8 cellular contexts compared by ENCODE assay signal in the genomic region with DNA sequence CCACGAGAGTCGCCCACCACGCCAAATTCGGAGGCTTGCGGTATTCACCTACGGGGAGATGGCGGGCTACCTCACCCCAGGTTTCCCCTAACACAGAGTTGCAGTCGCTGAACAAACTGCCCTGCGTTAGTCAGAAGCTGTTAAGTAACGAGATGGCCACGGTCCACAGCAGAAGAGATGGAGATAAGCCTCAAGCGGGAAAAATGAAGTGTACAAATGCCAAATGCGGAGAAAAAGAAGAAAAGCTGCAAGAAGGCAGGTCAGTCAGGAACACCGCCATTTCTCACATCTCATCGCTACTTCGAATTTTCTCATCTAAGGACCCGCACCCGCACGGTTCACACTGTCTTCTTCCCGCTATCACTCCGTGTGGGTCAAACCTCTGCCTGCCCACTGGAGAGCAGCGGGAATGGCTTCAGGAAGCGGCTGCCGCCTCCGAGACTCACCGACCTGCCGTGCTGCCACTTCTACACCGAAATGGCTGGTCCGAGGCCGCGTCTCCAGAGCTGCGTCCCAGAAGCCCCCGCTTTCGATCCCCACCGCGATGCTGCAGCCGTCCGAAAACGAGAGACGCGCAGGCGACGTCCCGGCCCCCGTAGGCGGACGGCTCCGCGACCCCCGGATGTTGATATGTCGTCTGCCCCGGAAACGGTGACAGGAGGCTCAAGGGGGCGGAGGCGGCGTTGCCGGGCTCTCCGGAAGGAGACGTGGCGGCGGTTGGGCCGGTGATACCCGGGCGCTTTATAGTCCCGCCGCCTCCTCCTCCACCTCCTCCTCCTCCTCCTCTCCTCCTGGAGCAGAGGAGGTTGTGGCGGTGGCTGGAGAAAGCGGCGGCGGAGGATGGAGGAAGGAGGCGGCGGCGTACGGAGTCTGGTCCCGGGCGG. TPM values are rescaled to one million over a fixed set of nuclear protein-coding genes. Genes with fewer than 3 reads are reported as not detected.
DNase-seq lines count a peak whose midpoint lies in the region; ATAC-seq, FAIRE-seq and TF ChIP-seq lines count a peak whose summit lies in the region.

A gene with protein sequence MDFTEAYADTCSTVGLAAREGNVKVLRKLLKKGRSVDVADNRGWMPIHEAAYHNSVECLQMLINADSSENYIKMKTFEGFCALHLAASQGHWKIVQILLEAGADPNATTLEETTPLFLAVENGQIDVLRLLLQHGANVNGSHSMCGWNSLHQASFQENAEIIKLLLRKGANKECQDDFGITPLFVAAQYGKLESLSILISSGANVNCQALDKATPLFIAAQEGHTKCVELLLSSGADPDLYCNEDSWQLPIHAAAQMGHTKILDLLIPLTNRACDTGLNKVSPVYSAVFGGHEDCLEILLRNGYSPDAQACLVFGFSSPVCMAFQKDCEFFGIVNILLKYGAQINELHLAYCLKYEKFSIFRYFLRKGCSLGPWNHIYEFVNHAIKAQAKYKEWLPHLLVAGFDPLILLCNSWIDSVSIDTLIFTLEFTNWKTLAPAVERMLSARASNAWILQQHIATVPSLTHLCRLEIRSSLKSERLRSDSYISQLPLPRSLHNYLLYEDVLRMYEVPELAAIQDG (minus strand): TSS at position 583 of the 884 bp plus-strand sequence. CDS start 21,381 bp downstream, outside the sequence.
A gene with protein sequence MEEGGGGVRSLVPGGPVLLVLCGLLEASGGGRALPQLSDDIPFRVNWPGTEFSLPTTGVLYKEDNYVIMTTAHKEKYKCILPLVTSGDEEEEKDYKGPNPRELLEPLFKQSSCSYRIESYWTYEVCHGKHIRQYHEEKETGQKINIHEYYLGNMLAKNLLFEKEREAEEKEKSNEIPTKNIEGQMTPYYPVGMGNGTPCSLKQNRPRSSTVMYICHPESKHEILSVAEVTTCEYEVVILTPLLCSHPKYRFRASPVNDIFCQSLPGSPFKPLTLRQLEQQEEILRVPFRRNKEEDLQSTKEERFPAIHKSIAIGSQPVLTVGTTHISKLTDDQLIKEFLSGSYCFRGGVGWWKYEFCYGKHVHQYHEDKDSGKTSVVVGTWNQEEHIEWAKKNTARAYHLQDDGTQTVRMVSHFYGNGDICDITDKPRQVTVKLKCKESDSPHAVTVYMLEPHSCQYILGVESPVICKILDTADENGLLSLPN (plus strand): TSS at position 674 of the 884 bp plus-strand sequence. CDS start 167 bp downstream, at position 841.

- no peaks in the 10 kb centered on the region for H3K9me2 ChIP-seq in OCI-LY1 (ENCODE audit: low read depth, low read length)

- peak within 1 kb of the TSS; percentile 53 for H3K27ac ChIP-seq in HUES6 (ENCODE audit: low read depth, low read length)
- H3K27ac ChIP-seq in OCI-LY1 (ENCODE audit: low read depth, low read length, poor library complexity, severe bottlenecking) = peak within 1 kb of the TSS; percentile 70
- peak within 1 kb of the TSS; percentile 89 for H3K27ac ChIP-seq in endothelial cell of umbilical vein (ENCODE audit: insufficient read depth, low read depth, low read length)

- H3K36me3 ChIP-seq in HUES6 (ENCODE audit: control insufficient read depth, insufficient read depth, low read length) (no peaks in the 10 kb centered on the region; the same call in 1 of the 2 replicates), OCI-LY1 (ENCODE audit: insufficient read depth, low read length) (peaks cover 23% of the 10 kb centered on the region), endothelial cell of umbilical vein (ENCODE audit: control insufficient read depth in 2 of 2, extremely low read depth in 1 of 2, insufficient read depth in 2 of 2, low read length in 2 of 2) (no peaks in the 10 kb centered on the region)

- peak; percentile 90 for DNase-seq in Calu3
- DNase-seq in activated CD8-positive, alpha-beta memory T cell treated with anti-CD3 and anti-CD28 coated beads, Interleukin-2, amount 50 U/mL, for 48 hours = peak; percentile 92
- DNase-seq in endothelial cell of umbilical vein (ENCODE audit: low read depth, low spot score) = peak; percentile 87
- peak; percentile 89 for DNase-seq in midbrain (lab: John Stamatoyannopoulos, UW)
- peak; percentile 78 for DNase-seq in stimulated activated CD8-positive, alpha-beta memory T cell treated with anti-CD3 and anti-CD28 coated beads, Interleukin-2, amount 100 ng/mL, for 1 hour (ENCODE audit: low read depth in 2 of 2)

- no peaks in the 10 kb centered on the region for H3K9me3 Mint-ChIP-seq in Calu3 (ENCODE audit: low read depth, unreplicated experiment)

- no peaks in the 10 kb centered on the region for H4K20me1 ChIP-seq in OCI-LY1 (ENCODE audit: insufficient read depth, low read length)
- H4K20me1 ChIP-seq in endothelial cell of umbilical vein (replicated peaks; ENCODE audit: control insufficient read depth, extremely low read depth, insufficient read depth, low read length) = no peaks in the 10 kb centered on the region

- H3K4me1 Mint-ChIP-seq in Calu3 (ENCODE audit: low read depth, unreplicated experiment) = peaks cover 19% of the 10 kb centered on the region

- H3K27me3 ChIP-seq in HUES6 (ENCODE audit: control insufficient read depth, insufficient read depth, low read length) = no peaks in the 10 kb centered on the region
- no peaks in the 10 kb centered on the region for H3K27me3 ChIP-seq in OCI-LY1 (ENCODE audit: insufficient read depth, low read length)
- H3K27me3 ChIP-seq in endothelial cell of umbilical vein (ENCODE audit: control insufficient read depth in 2 of 2, insufficient read depth in 2 of 2, low read length in 2 of 2) = no peaks in the 10 kb centered on the region

- peak within 1 kb of the TSS; percentile 86 for H3K4me3 ChIP-seq in HUES6 (ENCODE audit: low read depth, low read length)
- H3K4me3 ChIP-seq in OCI-LY1 (ENCODE audit: low read depth, low read length, poor library complexity, severe bottlenecking) = peak within 1 kb of the TSS; percentile 89
- H3K4me3 ChIP-seq in endothelial cell of umbilical vein (replicated peaks in 1 of 3; ENCODE audit: insufficient read depth in 1 of 3, low read depth in 1 of 3, low read length in 3 of 3) = peak within 1 kb of the TSS; percentile 52 to 98 (median 92)

- H3K4me3 Mint-ChIP-seq in Calu3 (ENCODE audit: low read depth, unreplicated experiment) = peak within 1 kb of the TSS; percentile 94

- H2AFZ ChIP-seq in OCI-LY1 (ENCODE audit: low read length) (no peak within 1 kb of the TSS), endothelial cell of umbilical vein (ENCODE audit: low read depth, low read length) (peak within 1 kb of the TSS; percentile 95)

- dilution Hi-C loops in endothelial cell of umbilical vein (cut with MboI; ENCODE audit: extremely low pct_ligation_motif_present, low sequenced_read_pairs) = no loop called here

- H3K9ac ChIP-seq in HUES6 (ENCODE audit: low read length) (peak within 1 kb of the TSS; percentile 95), OCI-LY1 (ENCODE audit: low read length) (peak within 1 kb of the TSS; percentile 91), endothelial cell of umbilical vein (replicated peaks; ENCODE audit: extremely low read depth, insufficient read depth, low read length) (peak within 1 kb of the TSS; percentile 91)

- H3F3A ChIP-seq in OCI-LY1 (ENCODE audit: insufficient read depth, low read length) = no peaks in the 10 kb centered on the region

- POLR2A ChIA-PET in endothelial cell of umbilical vein (lab: Charles Lee) = interaction anchor here (2.3 kb wide), 1 partner anchor 19 kb away, joined by 8 read pairs; a partner anchor contains a TSS

- CTCF ChIA-PET in Calu3 (lab: Charles Lee) (no interaction called here), endothelial cell of umbilical vein (lab: Charles Lee) (interaction anchor here (0.9 to 2.8 kb wide), 3 partner anchors 18 to 918 kb away, joined by 3 to 13 read pairs (median 4); a partner anchor contains a TSS)

- BruUV-seq in Calu3 (replicated peaks; lab: Mats Ljungman, UMichigan) (no TSS peak), endothelial cell of umbilical vein (replicated peaks; lab: Mats Ljungman, UMichigan) (TSS peak; percentile 64)

- H3K36me3 Mint-ChIP-seq in Calu3 (ENCODE audit: insufficient read depth, unreplicated experiment) = peaks cover 29% of the 10 kb centered on the region

- peak; percentile 92 for ATAC-seq in GM21447 (IDR thresholded peaks at IDR 0.05; ENCODE audit: unreplicated experiment)

- peak; percentile 66 for TF ChIP-seq POLR2A in endothelial cell of umbilical vein (IDR thresholded peaks at IDR 0.05; ENCODE audit: low read depth, low read length)

- peaks cover 34% of the 10 kb centered on the region for H3K4me1 ChIP-seq in HUES6 (ENCODE audit: control insufficient read depth, insufficient read depth, low read length)
- peaks cover 43% of the 10 kb centered on the region for H3K4me1 ChIP-seq in OCI-LY1 (ENCODE audit: insufficient read depth, low read length, severe bottlenecking)
- peaks cover 23% of the 10 kb centered on the region for H3K4me1 ChIP-seq in endothelial cell of umbilical vein (ENCODE audit: control insufficient read depth, extremely low read depth, insufficient read depth, low read length)

- no peaks in the 10 kb centered on the region for H3K9me1 ChIP-seq in endothelial cell of umbilical vein (replicated peaks; ENCODE audit: control insufficient read depth, extremely low read depth, insufficient read depth, low read length)

- FAIRE-seq in endothelial cell of umbilical vein (lab: Jason Lieb, UNC) = peak; percentile 76

- TF ChIP-seq CTCF in Calu3 (IDR thresholded peaks at IDR 0.05; ENCODE audit: unreplicated experiment) (no peak), OCI-LY1 (IDR thresholded peaks at IDR 0.05; ENCODE audit: low read length) (no peak), endothelial cell of umbilical vein (IDR thresholded peaks at IDR 0.05; ENCODE audit: extremely low read depth in 1 of 2, insufficient read depth in 1 of 2, low read depth in 1 of 2, low read length in 2 of 2) (no peak)

- H3K79me2 ChIP-seq in OCI-LY1 (ENCODE audit: insufficient read depth, low read length) (peaks cover 75% of the 10 kb centered on the region), endothelial cell of umbilical vein (ENCODE audit: control insufficient read depth, insufficient read depth, low read length) (peaks cover 74% of the 10 kb centered on the region)

- peak within 1 kb of the TSS; percentile 86 for H3K27ac Mint-ChIP-seq in Calu3 (ENCODE audit: unreplicated experiment)

- intact Hi-C loops in Calu3 (cut with micrococcal nuclease; ENCODE audit: unreplicated experiment) = no loop called here
- intact Hi-C loops in endothelial cell of umbilical vein (cut with micrococcal nuclease) = loop anchor here (1.0 kb wide), 1 partner anchor 18 kb away; no protein-coding TSS in a partner anchor

- H3K9me3 ChIP-seq in HUES6 (ENCODE audit: control insufficient read depth, insufficient read depth, low read depth, low read length) (no peaks in the 10 kb centered on the region), OCI-LY1 (ENCODE audit: low read length) (no peaks in the 10 kb centered on the region), endothelial cell of umbilical vein (replicated peaks; ENCODE audit: control insufficient read depth, insufficient read depth, low read length) (no peaks in the 10 kb centered on the region)

- H3K27me3 Mint-ChIP-seq in Calu3 (ENCODE audit: unreplicated experiment) = no peaks in the 10 kb centered on the region

- H3K4me2 ChIP-seq in OCI-LY1 (ENCODE audit: low read length) (peak within 1 kb of the TSS; percentile 90), endothelial cell of umbilical vein (ENCODE audit: insufficient read depth, low read length) (peak within 1 kb of the TSS; percentile 96)

RNA-seq across cellular contexts. Expression of the first gene that starts in this region (rescaled TPM):
- total RNA-seq in Calu3 (2022) (14.2 and 15.8 TPM in 2 replicates), endothelial cell of umbilical vein (14.2 and 20.5 TPM in 2 replicates)
- polyA plus RNA-seq in endothelial cell of umbilical vein = 20.3 and 20.5 TPM in 2 replicates
- polyA plus RNA-seq in endothelial cell of umbilical vein (2011; cell fraction: cytosol; rRNA removed) = 17.1 and 18.9 TPM in 2 replicates
- polyA plus RNA-seq in endothelial cell of umbilical vein (2011; cell fraction: nucleus; rRNA removed) = 36.8 and 39.4 TPM in 2 replicates
- 16.0 and 17.0 TPM in 2 replicates for polyA plus RNA-seq in endothelial cell of umbilical vein (2012)
- 34.8 and 39.2 TPM in 2 replicates for polyA minus RNA-seq in endothelial cell of umbilical vein
- polyA minus RNA-seq in endothelial cell of umbilical vein (2011; cell fraction: cytosol; rRNA and poly(A)+ RNA removed) = 16.4 TPM
- 46.5 and 59.0 TPM in 2 replicates for polyA minus RNA-seq in endothelial cell of umbilical vein (2011; cell fraction: nucleus; rRNA and poly(A)+ RNA removed)

RNA-seq across cellular contexts. Expression of the second gene that starts in this region (rescaled TPM):
- total RNA-seq in Calu3 (2022) (49.0 and 51.9 TPM in 2 replicates), endothelial cell of umbilical vein (37.6 TPM in 2 replicates)
- polyA plus RNA-seq in endothelial cell of umbilical vein = 23.1 and 26.4 TPM in 2 replicates
- 29.9 and 34.7 TPM in 2 replicates for polyA plus RNA-seq in endothelial cell of umbilical vein (2011; cell fraction: cytosol; rRNA removed)
- 16.5 and 21.1 TPM in 2 replicates for polyA plus RNA-seq in endothelial cell of umbilical vein (2011; cell fraction: nucleus; rRNA removed)
- 42.5 and 42.8 TPM in 2 replicates for polyA plus RNA-seq in endothelial cell of umbilical vein (2012)
- 13.9 and 14.8 TPM in 2 replicates for polyA minus RNA-seq in endothelial cell of umbilical vein
- 13.5 TPM for polyA minus RNA-seq in endothelial cell of umbilical vein (2011; cell fraction: cytosol; rRNA and poly(A)+ RNA removed)
- 9.0 and 11.9 TPM in 2 replicates for polyA minus RNA-seq in endothelial cell of umbilical vein (2011; cell fraction: nucleus; rRNA and poly(A)+ RNA removed)

Comparison
In these comparisons a context has a peak if more than half of its experiments do, and no peak if none do; other contexts are left out.
1. Peak in every context shown above with its lines: DNase-seq, ATAC-seq, H3K4me3 ChIP-seq and H3K27ac ChIP-seq.